30 cellular contexts compared by ENCODE assay signal in genomic region chr12:109287811-109288469, GRCh38. TPM values are rescaled to one million over a fixed set of nuclear protein-coding genes. Genes with fewer than 3 reads are reported as not detected.
A peak's percentile ranks its signal among the peaks of the same experiment; 100 is the strongest.
DNase-seq lines count a peak whose midpoint lies in the region; ATAC-seq, FAIRE-seq and TF ChIP-seq lines count a peak whose summit lies in the region.
"Had no signal": no experiment of that assay in that cellular context is flagged by ENCODE, and none has a peak within 500 bp of the region (broad histone marks: within the 10 kb centered on the region; RNA-seq: fewer than 3 reads in every experiment).

No MANE protein-coding gene starts in this region.

- POLR2A ChIA-PET in K562 (lab: Yijun Ruan, JAX), result no interaction called here

- H3K9me3 ChIP-seq in ES-I3 (ENCODE audit: control insufficient read depth, insufficient read depth, low read length) (no peaks in the 10 kb centered on the region), HUES48 (ENCODE audit: control insufficient read depth, insufficient read depth, low read length) (no peaks in the 10 kb centered on the region), K562 (replicated peaks; ENCODE audit: control insufficient read depth, insufficient read depth, low read depth, low read length) (no peaks in the 10 kb centered on the region), right lobe of liver (no peaks in the 10 kb centered on the region)
- H3K9me3 ChIP-seq: BE2C, HAP-1, MG63, SK-N-SH had no signal

- no peak for TF ChIP-seq CTCF in K562 (IDR thresholded peaks at IDR 0.05 in 2 of 3, conservative IDR thresholded peaks at IDR 0.05 in 1 of 3; ENCODE audit: insufficient read depth in 2 of 3, low read depth in 1 of 3, low read length in 3 of 3)
- TF ChIP-seq CTCF in right lobe of liver (IDR thresholded peaks at IDR 0.05), result no peak

- WGBS in K562 (ENCODE audit: insufficient coverage, low coverage, missing lambda C conversion rate), result 4% methylated on average over 15 of the region's 16 CpGs
- no CpG with 5 or more reads among the region's 16 CpGs for WGBS in right lobe of liver (ENCODE audit: insufficient coverage, low coverage, low lambda C conversion rate, missing lambda C conversion rate)

- H3K36me3 ChIP-seq in ES-I3 (ENCODE audit: insufficient read depth, low read length) (no peaks in the 10 kb centered on the region), HUES48 (ENCODE audit: control insufficient read depth, insufficient read depth, low read length) (no peaks in the 10 kb centered on the region), K562 (ENCODE audit: control insufficient read depth, insufficient read depth, low read length) (no peaks in the 10 kb centered on the region), right lobe of liver (no peaks in the 10 kb centered on the region)
- H3K36me3 ChIP-seq: BE2C, HAP-1, MG63 had no signal

- BruUV-seq in K562 (replicated peaks; lab: Mats Ljungman, UMichigan), result no TSS peak

- H3K9me1 ChIP-seq in K562 (ENCODE audit: control insufficient read depth, insufficient read depth, low read length), result no peaks in the 10 kb centered on the region

- ATAC-seq in K562 (no peak), right lobe of liver (no peak), HG03175 (IDR thresholded peaks at IDR 0.05; ENCODE audit: unreplicated experiment) (no peak), GM21367 (IDR thresholded peaks at IDR 0.05; ENCODE audit: unreplicated experiment) (no peak)
- ATAC-seq: PC-3 had no signal

- FAIRE-seq in K562 (lab: Jason Lieb, UNC), result no peak
- FAIRE-seq: GM12892, GM19239 had no signal

- H3K27ac ChIP-seq in HUES48 (ENCODE audit: low read depth, low read length) (no peak overlapping the region), K562 (ENCODE audit: extremely low read depth, low read depth, low read length) (no peak overlapping the region), right lobe of liver (no peak overlapping the region)
- H3K27ac ChIP-seq: HL-60 had no signal

- H3K9ac ChIP-seq in ES-I3 (ENCODE audit: low read depth, low read length) (peak overlapping the region; percentile 34; the same call in 1 of the 2 replicates), HUES48 (ENCODE audit: low read depth, low read length) (no peak overlapping the region), K562 (ENCODE audit: insufficient read depth in 1 of 2, low read depth in 2 of 2, low read length in 2 of 2) (no peak overlapping the region)
- H3K9ac ChIP-seq: SK-N-SH had no signal

- H3K4me3 ChIP-seq in HUES48 (ENCODE audit: low read depth, low read length), result peak overlapping the region; percentile 8; the same call in 1 of the 2 replicates
- H3K4me3 ChIP-seq in K562, result no peak overlapping the region
- H3K4me3 ChIP-seq in right lobe of liver, result no peak overlapping the region
- H3K4me3 ChIP-seq: HAP-1, MG63 had no signal

- DNase-seq in K562 (ENCODE audit: extremely low read depth in 1 of 4, low spot score in 3 of 4) (no peak), right lobe of liver (peak in 2 of 3 donors; percentile 12 to 48), OCI-M1 (lab: John Stamatoyannopoulos, UW) (no peak), NCI-H82 (lab: John Stamatoyannopoulos, UW) (no peak)
- DNase-seq: 8988T; ACHN; BE2C; CD8-positive, alpha-beta memory T cell; DMS 273 treated with DMSO at 0.1 percent for 48 hours; DMS79; EL; GF-D8; KBM-7; MG63; NCI-H1105 treated with DMSO at 0.1 percent for 48 hours; NCI-H146; NCI-H1930; NCI-H524 treated with DMSO at 0.1 percent for 48 hours; PC-3; SK-N-SH had no signal

- no peak overlapping the region for H2AFZ ChIP-seq in K562 (ENCODE audit: low read depth, low read length)

- H3K4me2 ChIP-seq in K562 (ENCODE audit: insufficient read depth, low read length), result no peak overlapping the region
- H3K4me2 ChIP-seq: SK-N-SH had no signal

- intact Hi-C loops in K562 (cut with micrococcal nuclease), result no loop called here
- intact Hi-C loops in right lobe of liver (cut with DNase I), result no loop called here

- no peak for TF ChIP-seq RAD21 in K562 (CRISPR knock-in tag; conservative IDR thresholded peaks at IDR 0.05 in 1 of 2, IDR thresholded peaks at IDR 0.05 in 1 of 2)

- TF ChIP-seq POLR2A in K562 (conservative IDR thresholded peaks at IDR 0.05) (no peak), right lobe of liver (IDR thresholded peaks at IDR 0.05) (no peak)

- H4K20me1 ChIP-seq in K562 (replicated peaks; ENCODE audit: control insufficient read depth, insufficient read depth, low read length), result peaks cover 4% of the 10 kb centered on the region

- H3K27me3 ChIP-seq in HUES48 (ENCODE audit: control insufficient read depth, insufficient read depth, low read length), result no peaks in the 10 kb centered on the region
- peaks cover 8 to 64% of the 10 kb centered on the region in 2 experiments; a peak in 4 of 5 replicates for H3K27me3 ChIP-seq in K562 (ENCODE audit: control insufficient read depth in 2 of 2, insufficient read depth in 2 of 2, low read length in 2 of 2)
- H3K27me3 ChIP-seq in right lobe of liver, result no peaks in the 10 kb centered on the region
- H3K27me3 ChIP-seq: BE2C, MG63 had no signal

- H3K4me1 ChIP-seq in ES-I3 (ENCODE audit: insufficient read depth, low read length) (no peaks in the 10 kb centered on the region; the same call in 1 of the 2 replicates), HUES48 (ENCODE audit: control insufficient read depth, insufficient read depth, low read length) (peaks cover 10% of the 10 kb centered on the region; the same call in 1 of the 2 replicates), K562 (replicated peaks in 1 of 2; ENCODE audit: control insufficient read depth in 2 of 2, insufficient read depth in 2 of 2, low read length in 2 of 2) (peaks cover 0 to 15% of the 10 kb centered on the region in 2 experiments; a peak in 2 of 5 replicates), right lobe of liver (no peaks in the 10 kb centered on the region)

- in situ Hi-C loops in K562 (cut with MboI), result no loop called here

- H3K79me2 ChIP-seq in K562 (ENCODE audit: control insufficient read depth, insufficient read depth, low read length), result no peaks in the 10 kb centered on the region

- no peak for TF ChIP-seq EP300 in K562 (IDR thresholded peaks at IDR 0.05; ENCODE audit: low read length)

- CTCF ChIA-PET in K562 (lab: Yijun Ruan, JAX; ENCODE audit: low intra/inter-chr PET ratio), result no interaction called here

TF ChIP-seq in K562, 482 proteins besides CTCF, POLR2A, EP300 and RAD21:
- TF ChIP-seq TAF1 (IDR thresholded peaks at IDR 0.05; ENCODE audit: control insufficient read depth, extremely low read depth, insufficient read depth, low read length, severe bottlenecking) (no peak), ZKSCAN1 (IDR thresholded peaks at IDR 0.05; ENCODE audit: low read depth, low read length) (peak; percentile 79), NFE2 (IDR thresholded peaks at IDR 0.05; ENCODE audit: low read depth) (no peak), NUFIP1 (IDR thresholded peaks at IDR 0.05; ENCODE audit: partially characterized antibody) (no peak), NEUROD1 (IDR thresholded peaks at IDR 0.05; ENCODE audit: borderline replicate concordance, low read depth, low read length, partially characterized antibody) (no peak), DACH1 (IDR thresholded peaks at IDR 0.05; ENCODE audit: partially characterized antibody) (no peak)

RNA-seq across cellular contexts. Expression of gene FOXN4, which starts 21.1 kb away (rescaled TPM):
- not detected in 2 replicates for total RNA-seq in K562 (2011; cell fraction: chromatin; rRNA removed; ENCODE audit: low replicate concordance)
- not detected in 2 replicates for total RNA-seq in K562 (2011; cell fraction: nucleolus; rRNA removed)
- total RNA-seq in K562 (2011; cell fraction: nucleoplasm; rRNA removed), result not detected in 2 replicates
- not detected in 2 replicates for total RNA-seq in K562 (2014; rRNA removed)
- not detected in 2 replicates for total RNA-seq in K562 (2014; rRNA removed; fragmentation: Illumina TruSeq; extraction: Trizol)
- not detected in 2 replicates for total RNA-seq in K562 (2015; rRNA removed; fragmentation: Illumina TruSeq; extraction: Trizol)
- total RNA-seq in K562 (2021), result not detected in 2 replicates
- polyA plus RNA-seq in K562 (2011; rRNA removed), result not detected in 2 replicates
- polyA plus RNA-seq in K562 (2011; cell fraction: cytosol; rRNA removed), result not detected in 2 replicates
- polyA plus RNA-seq in K562 (2011; cell fraction: nucleus; rRNA removed), result not detected in 2 replicates
- polyA plus RNA-seq in K562 (2012), result not detected in 2 replicates
- not detected in 2 replicates for polyA plus RNA-seq in K562 (2014; fragmentation: Illumina TruSeq; extraction: Trizol)
- not detected for polyA plus RNA-seq in K562 (2014; fragmentation: Nextera tagmentation; extraction: Ambion mirVana)
- not detected in 2 replicates for polyA plus RNA-seq in K562 (2014; rRNA removed)
- polyA minus RNA-seq in K562 (2011; rRNA and poly(A)+ RNA removed), result not detected in 2 replicates
- not detected in 2 replicates for polyA minus RNA-seq in K562 (2011; cell fraction: cytosol; rRNA and poly(A)+ RNA removed)
- polyA minus RNA-seq in K562 (2011; cell fraction: nucleus; rRNA and poly(A)+ RNA removed), result not detected in 2 replicates
- under 1 TPM in 4 of 6 experiments, not detected in 2; 0.06 to 0.86 (median 0.15) TPM for total RNA-seq in right lobe of liver
- total RNA-seq: CD8-positive, alpha-beta memory T cell; LHCN-M2; PC-3 had no signal
- polyA plus RNA-seq: CD14-positive monocyte; CD8-positive, alpha-beta memory T cell had no signal

RNA-seq across cellular contexts. Expression of gene MYO1H, which starts 59.8 kb away (rescaled TPM):
- not detected in 2 replicates for total RNA-seq in K562 (2011; cell fraction: chromatin; rRNA removed; ENCODE audit: low replicate concordance)
- total RNA-seq in K562 (2011; cell fraction: nucleolus; rRNA removed), result not detected in 2 replicates
- total RNA-seq in K562 (2011; cell fraction: nucleoplasm; rRNA removed), result 0.44 TPM in 1 of 2 replicates, not detected in the other
- total RNA-seq in K562 (2014; rRNA removed) (not detected in 2 replicates), K562 (2014; rRNA removed; fragmentation: Illumina TruSeq; extraction: Trizol) (not detected in 2 replicates), K562 (2015; rRNA removed; fragmentation: Illumina TruSeq; extraction: Trizol) (not detected in 2 replicates), K562 (2021) (not detected in 2 replicates), right lobe of liver (not detected)
- polyA plus RNA-seq in K562 (2011; rRNA removed) (not detected in 2 replicates), K562 (2014; fragmentation: Illumina TruSeq; extraction: Trizol) (not detected in 2 replicates), K562 (2014; fragmentation: Nextera tagmentation; extraction: Ambion mirVana) (not detected), K562 (2014; rRNA removed) (not detected in 2 replicates)
- polyA plus RNA-seq in K562 (2011; cell fraction: cytosol; rRNA removed), result not detected in 2 replicates
- not detected in 2 replicates for polyA plus RNA-seq in K562 (2011; cell fraction: nucleus; rRNA removed)
- polyA plus RNA-seq in K562 (2012), result 0.01 TPM in 1 of 2 replicates, not detected in the other
- not detected in 2 replicates for polyA minus RNA-seq in K562 (2011; rRNA and poly(A)+ RNA removed)
- polyA minus RNA-seq in K562 (2011; cell fraction: cytosol; rRNA and poly(A)+ RNA removed), result not detected in 2 replicates
- not detected in 2 replicates for polyA minus RNA-seq in K562 (2011; cell fraction: nucleus; rRNA and poly(A)+ RNA removed)
- total RNA-seq: CD8-positive, alpha-beta memory T cell; LHCN-M2; PC-3 had no signal
- polyA plus RNA-seq: CD14-positive monocyte; CD8-positive, alpha-beta memory T cell; SK-N-SH had no signal

Comparison
In these comparisons a context has a peak if more than half of its experiments do, and no peak if none do; other contexts are left out.
1. DNase-seq: peak in right lobe of liver (2 of 3); none in K562 (0 of 4), OCI-M1 (single experiment) and NCI-H82 (single experiment).